Comparison of ENCODE assay signal across 9 cellular contexts in genomic region chrX:137565921-137566745, GRCh38. TPM values are rescaled to one million over a fixed set of nuclear protein-coding genes. Genes with fewer than 3 reads are reported as not detected.
DNase-seq lines count a peak whose midpoint lies in the region; ATAC-seq and TF ChIP-seq lines count a peak whose summit lies in the region.
"Had no signal": no experiment of that assay in that cellular context is flagged by ENCODE, and none has a peak within 500 bp of the region (broad histone marks: within the 10 kb centered on the region; RNA-seq: fewer than 3 reads in every experiment).

TSS of gene ZIC3 (plus strand) at chrX:137566127. CDS start at chrX:137566692, 565 bp downstream.

- H3K4me1 ChIP-seq in cardiac muscle cell (ENCODE audit: low read depth) (no peaks in the 10 kb centered on the region), osteoblast (ENCODE audit: insufficient read depth, low read length) (no peaks in the 10 kb centered on the region), BE2C (no peaks in the 10 kb centered on the region)

- H3K4me3 Mint-ChIP-seq in activated CD4-positive, alpha-beta memory T cell treated with anti-CD3 and anti-CD28 coated beads, Interleukin-2, amount 10 ng/mL, durations not matched to agents 7 days and 5 days, result peak within 1 kb of the TSS; percentile 48

- peaks cover 87% of the 10 kb centered on the region for H3K27me3 ChIP-seq in cardiac muscle cell
- peaks cover 21% of the 10 kb centered on the region for H3K27me3 ChIP-seq in osteoblast (ENCODE audit: insufficient read depth, low read length)
- H3K27me3 ChIP-seq in BE2C, result peaks cover 62% of the 10 kb centered on the region

- H3K9me3 ChIP-seq in cardiac muscle cell (ENCODE audit: low read depth) (no peaks in the 10 kb centered on the region), osteoblast (ENCODE audit: low read depth, low read length) (no peaks in the 10 kb centered on the region), BE2C (no peaks in the 10 kb centered on the region)

- H4K20me1 ChIP-seq in osteoblast (ENCODE audit: insufficient read depth, low read length), result no peaks in the 10 kb centered on the region

- H3K27ac ChIP-seq in cardiac muscle cell, result no peak within 1 kb of the TSS
- H3K27ac ChIP-seq in osteoblast (ENCODE audit: low read depth, low read length), result no peak within 1 kb of the TSS

- H3K27ac Mint-ChIP-seq in activated CD4-positive, alpha-beta memory T cell treated with anti-CD3 and anti-CD28 coated beads, Interleukin-2, amount 10 ng/mL, durations not matched to agents 7 days and 5 days, result peak within 1 kb of the TSS; percentile 49

- CTCF ChIA-PET in activated CD4-positive, alpha-beta memory T cell treated with anti-CD3 and anti-CD28 coated beads, Interleukin-2, amount 10 ng/mL, durations not matched to agents 7 days and 5 days (lab: Charles Lee), result no interaction called here

- POLR2A ChIA-PET in activated CD4-positive, alpha-beta memory T cell treated with anti-CD3 and anti-CD28 coated beads, Interleukin-2, amount 10 ng/mL, durations not matched to agents 7 days and 5 days (lab: Charles Lee), result no interaction called here

- peaks cover 4% of the 10 kb centered on the region for H3K9me3 Mint-ChIP-seq in activated CD4-positive, alpha-beta memory T cell treated with anti-CD3 and anti-CD28 coated beads, Interleukin-2, amount 10 ng/mL, durations not matched to agents 7 days and 5 days

- ATAC-seq in HG03521 (IDR thresholded peaks at IDR 0.05; ENCODE audit: unreplicated experiment), result no peak

- peaks cover 8% of the 10 kb centered on the region for H3K4me1 Mint-ChIP-seq in activated CD4-positive, alpha-beta memory T cell treated with anti-CD3 and anti-CD28 coated beads, Interleukin-2, amount 10 ng/mL, durations not matched to agents 7 days and 5 days

- peak within 1 kb of the TSS; percentile 55 for H3K4me3 ChIP-seq in cardiac muscle cell
- peak within 1 kb of the TSS; percentile 25 for H3K4me3 ChIP-seq in osteoblast (ENCODE audit: insufficient read depth, low read length)
- H3K4me3 ChIP-seq in BE2C (ENCODE audit: low read depth, low read length), result no peak within 1 kb of the TSS

- H3K79me2 ChIP-seq in osteoblast (ENCODE audit: insufficient read depth, low read length), result no peaks in the 10 kb centered on the region

- peak within 1 kb of the TSS; percentile 3 for H2AFZ ChIP-seq in osteoblast (ENCODE audit: low read length)

- H3K4me2 ChIP-seq in osteoblast (ENCODE audit: insufficient read depth, low read length), result peak within 1 kb of the TSS; percentile 28

- TF ChIP-seq CTCF in cardiac muscle cell (IDR thresholded peaks at IDR 0.05; ENCODE audit: low read depth, low read length) (no peak), osteoblast (IDR thresholded peaks at IDR 0.05; ENCODE audit: extremely low read depth, low read depth, low read length) (no peak), BE2C (IDR thresholded peaks at IDR 0.05; ENCODE audit: low read depth, low read length) (no peak)

- peaks cover 5% of the 10 kb centered on the region for H3K36me3 Mint-ChIP-seq in activated CD4-positive, alpha-beta memory T cell treated with anti-CD3 and anti-CD28 coated beads, Interleukin-2, amount 10 ng/mL, durations not matched to agents 7 days and 5 days (ENCODE audit: low read depth)

- peaks cover 61% of the 10 kb centered on the region for H3K27me3 Mint-ChIP-seq in activated CD4-positive, alpha-beta memory T cell treated with anti-CD3 and anti-CD28 coated beads, Interleukin-2, amount 10 ng/mL, durations not matched to agents 7 days and 5 days

- H3K36me3 ChIP-seq in cardiac muscle cell, result no peaks in the 10 kb centered on the region
- no peaks in the 10 kb centered on the region for H3K36me3 ChIP-seq in osteoblast (ENCODE audit: insufficient read depth, low read length)
- H3K36me3 ChIP-seq in BE2C, result no peaks in the 10 kb centered on the region

- DNase-seq in NCI-H2107 (lab: John Stamatoyannopoulos, UW), result peak; percentile 33
- DNase-seq in NCI-H2107 treated with DMSO at 0.1 percent for 48 hours (lab: John Stamatoyannopoulos, UW; ENCODE audit: unreplicated experiment), result no peak
- no peak for DNase-seq in activated CD4-positive, alpha-beta memory T cell treated with anti-CD3 and anti-CD28 coated beads, Interleukin-2, amount 10 ng/mL, durations not matched to agents 7 days and 5 days
- DNase-seq in cardiac muscle cell (ENCODE audit: low read depth in 1 of 2, low spot score in 1 of 2), result peak; percentile 45 to 83
- DNase-seq in osteoblast (ENCODE audit: insufficient read length, low spot score, missing footprints), result peak; percentile 89
- no peak for DNase-seq in kidney glomerular epithelial cell (lab: John Stamatoyannopoulos, UW)
- DNase-seq in BE2C, result no peak

RNA-seq across cellular contexts. Expression of gene ZIC3, which starts in this region (rescaled TPM):
- not detected for total RNA-seq in activated CD4-positive, alpha-beta memory T cell treated with anti-CD3 and anti-CD28 coated beads, Interleukin-2, amount 10 ng/mL, durations not matched to agents 7 days and 5 days
- total RNA-seq in cardiac muscle cell (2.4 and 4.3 TPM in 2 replicates), osteoblast (not detected in 2 replicates)
- polyA plus RNA-seq in cardiac muscle cell, result 1.7 and 1.8 TPM in 2 replicates
- polyA plus RNA-seq in BE2C (2012; ENCODE audit: insufficient read depth, insufficient read length, low read depth), result not detected
- total RNA-seq: pulmonary artery endothelial cell had no signal

Comparison
In these comparisons a context has a peak if more than half of its experiments do, and no peak if none do; other contexts are left out.
1. DNase-seq: peak in NCI-H2107 (single experiment) and cardiac muscle cell (2 of 2); none in NCI-H2107 treated with DMSO at 0.1 percent for 48 hours (single experiment), activated CD4-positive, alpha-beta memory T cell treated with anti-CD3 and anti-CD28 coated beads, Interleukin-2, amount 10 ng/mL, durations not matched to agents 7 days and 5 days (single experiment), kidney glomerular epithelial cell (single experiment) and BE2C (single experiment).
2. Peak in DNase-seq, H3K4me3 ChIP-seq and H3K4me2 ChIP-seq in osteoblast; RNA of the gene not detected or under 1 TPM.